17 cellular contexts compared by ENCODE assay signal in the genomic region with DNA sequence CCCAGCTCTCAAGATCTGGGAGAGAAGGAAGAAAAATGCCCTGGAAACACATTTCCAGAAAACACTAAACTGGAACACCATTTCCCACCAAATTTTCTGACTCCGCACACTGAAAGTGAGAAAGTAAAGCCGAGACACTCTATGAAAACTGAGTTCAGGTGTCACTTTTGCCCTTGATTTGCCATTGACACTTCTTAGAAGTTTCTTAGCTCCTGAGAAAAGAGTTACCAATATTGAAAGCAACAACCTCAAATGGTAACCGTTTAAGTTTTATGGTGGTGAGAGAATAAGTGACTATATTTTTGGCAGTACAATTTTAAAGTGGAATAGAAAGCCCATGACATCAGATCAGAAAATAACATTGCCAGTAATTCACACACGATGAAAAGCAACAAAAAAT. TPM values are rescaled to one million over a fixed set of nuclear protein-coding genes. Genes with fewer than 3 reads are reported as not detected.
DNase-seq lines count a peak whose midpoint lies in the region; ATAC-seq, FAIRE-seq and TF ChIP-seq lines count a peak whose summit lies in the region.
"Had no signal": no experiment of that assay in that cellular context is flagged by ENCODE, and none has a peak within 500 bp of the region (broad histone marks: within the 10 kb centered on the region; RNA-seq: fewer than 3 reads in every experiment).

No MANE protein-coding gene starts in this region.

- H3K4me3 ChIP-seq in OCI-LY3 (ENCODE audit: low read length) (no peak overlapping the region), endodermal cell (ENCODE audit: low read length) (no peak overlapping the region), foreskin fibroblast (ENCODE audit: low read depth in 1 of 2, low read length in 2 of 2) (no peak overlapping the region)
- H3K4me3 ChIP-seq in CD8-positive, alpha-beta T cell (ENCODE audit: low read depth, low read length) = no peak overlapping the region
- H3K4me3 ChIP-seq: BLaER1 treated with 17β-estradiol and CSF1 and Interleukin-3, amounts not matched to agents 10 nM and 100 nM; right atrium auricular region had no signal

- CTCF ChIA-PET in CD8-positive, alpha-beta T cell (lab: Charles Lee) = interaction anchor here (1.0 kb wide), 1 partner anchor 206 kb away, joined by 3 read pairs; no protein-coding TSS in a partner anchor

- peaks cover 82% of the 10 kb centered on the region for H3K4me1 ChIP-seq in OCI-LY3 (ENCODE audit: low read length)
- H3K4me1 ChIP-seq in endodermal cell (ENCODE audit: control insufficient read depth, insufficient read depth, low read length) = no peaks in the 10 kb centered on the region
- H3K4me1 ChIP-seq in CD8-positive, alpha-beta T cell (ENCODE audit: insufficient read depth, low read length) = no peaks in the 10 kb centered on the region
- H3K4me1 ChIP-seq: foreskin keratinocyte, right atrium auricular region had no signal

- TF ChIP-seq CTCF in OCI-LY3 (IDR thresholded peaks at IDR 0.05; ENCODE audit: low read depth, low read length) (no peak), endodermal cell (conservative IDR thresholded peaks at IDR 0.05) (no peak), foreskin fibroblast (IDR thresholded peaks at IDR 0.05; ENCODE audit: low read depth, low read length) (no peak)
- TF ChIP-seq CTCF in CD8-positive, alpha-beta T cell (IDR thresholded peaks at IDR 0.05) = no peak

- POLR2A ChIA-PET in CD8-positive, alpha-beta T cell (lab: Charles Lee) = no interaction called here

- no peaks in the 10 kb centered on the region for H3K36me3 Mint-ChIP-seq in endodermal cell (ENCODE audit: low read depth)
- no peaks in the 10 kb centered on the region for H3K36me3 Mint-ChIP-seq in CD8-positive, alpha-beta T cell
- H3K36me3 Mint-ChIP-seq: naive B cell had no signal

- DNase-seq in GM19239 (ENCODE audit: insufficient read length, low spot score) (no peak), endodermal cell (no peak), foreskin fibroblast (no peak), LoVo (ENCODE audit: low spot score) (no peak)
- DNase-seq in CD8-positive, alpha-beta T cell = no peak
- DNase-seq: anterior cingulate cortex; foreskin keratinocyte; naive B cell; NCI-H2107; stimulated activated CD4-positive, alpha-beta T cell treated with anti-CD3 and anti-CD28 coated beads, Interleukin-4, amount 100 ng/mL, for 4 hours; T1000 had no signal

- 88 to 89% methylated on average over 1 to 4 of the region's 4 CpGs for WGBS in endodermal cell (ENCODE audit: insufficient coverage in 1 of 2, insufficient read length in 1 of 2), 2 experiments

- peaks cover 11% of the 10 kb centered on the region; the same call in 1 of the 2 replicates for H3K79me2 ChIP-seq in OCI-LY3 (ENCODE audit: low read length)

- peak; percentile 37 for ATAC-seq in GM18502 (IDR thresholded peaks at IDR 0.05; ENCODE audit: poor library complexity, unreplicated experiment)
- peak; percentile 34 for ATAC-seq in HG02642 (IDR thresholded peaks at IDR 0.05; ENCODE audit: poor library complexity, unreplicated experiment)
- no peak for ATAC-seq in CD8-positive, alpha-beta T cell
- ATAC-seq: foreskin keratinocyte had no signal

- H3K4me2 ChIP-seq in OCI-LY3 (ENCODE audit: low read length) = peak overlapping the region; percentile 53
- H3K4me2 ChIP-seq: BLaER1 treated with 17β-estradiol and CSF1 and Interleukin-3, amounts not matched to agents 10 nM and 100 nM had no signal

- H3K9ac ChIP-seq in OCI-LY3 (ENCODE audit: low read length) (peak overlapping the region; percentile 21; the same call in 1 of the 2 replicates), endodermal cell (ENCODE audit: extremely low read depth, low read length, poor library complexity, severe bottlenecking) (no peak overlapping the region)
- H3K9ac ChIP-seq: BLaER1 treated with 17β-estradiol and CSF1 and Interleukin-3, amounts not matched to agents 10 nM and 100 nM had no signal

- H3K4me3 Mint-ChIP-seq in endodermal cell = no peak overlapping the region
- H3K4me3 Mint-ChIP-seq in CD8-positive, alpha-beta T cell = no peak overlapping the region
- H3K4me3 Mint-ChIP-seq: naive B cell had no signal

- H3K9me3 ChIP-seq in OCI-LY3 (ENCODE audit: insufficient read depth, low read length) (no peaks in the 10 kb centered on the region), endodermal cell (ENCODE audit: control insufficient read depth, low read length) (no peaks in the 10 kb centered on the region)
- H3K9me3 ChIP-seq in CD8-positive, alpha-beta T cell (ENCODE audit: low read length) = no peaks in the 10 kb centered on the region
- H3K9me3 ChIP-seq: BLaER1 treated with 17β-estradiol and CSF1 and Interleukin-3, amounts not matched to agents 10 nM and 100 nM; right atrium auricular region had no signal

- H3K27ac Mint-ChIP-seq in endodermal cell = no peak overlapping the region
- no peak overlapping the region for H3K27ac Mint-ChIP-seq in CD8-positive, alpha-beta T cell
- H3K27ac Mint-ChIP-seq: naive B cell had no signal

- H3K27me3 Mint-ChIP-seq in endodermal cell (ENCODE audit: insufficient read depth) = no peaks in the 10 kb centered on the region
- H3K27me3 Mint-ChIP-seq in CD8-positive, alpha-beta T cell (ENCODE audit: low read depth) = no peaks in the 10 kb centered on the region
- H3K27me3 Mint-ChIP-seq: naive B cell had no signal

- peak overlapping the region; percentile 71 for H3K27ac ChIP-seq in OCI-LY3 (ENCODE audit: low read length)
- no peak overlapping the region for H3K27ac ChIP-seq in endodermal cell (ENCODE audit: low read depth, low read length)
- H3K27ac ChIP-seq in CD8-positive, alpha-beta T cell (ENCODE audit: low read depth, low read length) = no peak overlapping the region
- H3K27ac ChIP-seq: BLaER1 treated with 17β-estradiol and CSF1 and Interleukin-3, amounts not matched to agents 10 nM and 100 nM; foreskin keratinocyte; right atrium auricular region had no signal

- H3K36me3 ChIP-seq in OCI-LY3 (replicated peaks; ENCODE audit: low read depth, low read length) (peaks cover 7% of the 10 kb centered on the region), endodermal cell (ENCODE audit: control insufficient read depth, insufficient read depth, low read length) (no peaks in the 10 kb centered on the region)
- H3K36me3 ChIP-seq in CD8-positive, alpha-beta T cell (ENCODE audit: insufficient read depth, low read length) = no peaks in the 10 kb centered on the region
- H3K36me3 ChIP-seq: right atrium auricular region had no signal

- H3K27me3 ChIP-seq in OCI-LY3 (ENCODE audit: low read depth, low read length) (no peaks in the 10 kb centered on the region), endodermal cell (ENCODE audit: control insufficient read depth, insufficient read depth, low read length, poor library complexity, severe bottlenecking) (no peaks in the 10 kb centered on the region)
- H3K27me3 ChIP-seq in CD8-positive, alpha-beta T cell (ENCODE audit: insufficient read depth, low read length) = no peaks in the 10 kb centered on the region
- H3K27me3 ChIP-seq: foreskin keratinocyte, right atrium auricular region had no signal

- H4K20me1 ChIP-seq in OCI-LY3 (ENCODE audit: insufficient read depth, low read length) = no peaks in the 10 kb centered on the region

- H2AFZ ChIP-seq in OCI-LY3 (ENCODE audit: low read depth, low read length) = no peak overlapping the region

- intact Hi-C loops in CD8-positive, alpha-beta T cell (cut with DNase I, micrococcal nuclease) = loop anchor here in 1 of 2 experiments (5.0 kb wide), 1 partner anchor 547 kb away; a partner anchor contains a TSS

- peak; percentile 99 for FAIRE-seq in GM19239 (lab: Jason Lieb, UNC)
- FAIRE-seq: RCC 7860 had no signal

- H3K9me3 Mint-ChIP-seq in endodermal cell = no peaks in the 10 kb centered on the region
- H3K9me3 Mint-ChIP-seq in CD8-positive, alpha-beta T cell = no peaks in the 10 kb centered on the region
- H3K9me3 Mint-ChIP-seq: naive B cell had no signal

- no peaks in the 10 kb centered on the region for H3K4me1 Mint-ChIP-seq in endodermal cell
- H3K4me1 Mint-ChIP-seq in CD8-positive, alpha-beta T cell (ENCODE audit: low read depth) = peaks cover 4% of the 10 kb centered on the region

RNA-seq across cellular contexts. Expression of a gene that starts 39.0 kb away (rescaled TPM):
- not detected for total RNA-seq in endodermal cell
- polyA plus RNA-seq in endodermal cell (2013, experiment 1 of 2) = not detected
- polyA plus RNA-seq in endodermal cell (2013, experiment 2 of 2) = not detected
- not detected for total RNA-seq in CD8-positive, alpha-beta T cell
